10 cellular contexts compared by ENCODE assay signal in genomic region chr17:41153861-41154260, GRCh38. TPM values are rescaled to one million over a fixed set of nuclear protein-coding genes. Genes with fewer than 3 reads are reported as not detected.
DNase-seq lines count a peak whose midpoint lies in the region; ATAC-seq, FAIRE-seq and TF ChIP-seq lines count a peak whose summit lies in the region.
"Not testable (repeated sequence)": the region's sequence is repeated elsewhere in the genome, so short reads cannot be mapped to it uniquely, and the experiment has no call there.
"Had no signal": no experiment of that assay in that cellular context is flagged by ENCODE, and none has a peak within 500 bp of the region (broad histone marks: within the 10 kb centered on the region; RNA-seq: fewer than 3 reads in every experiment).

No MANE protein-coding gene starts in this region.

- not testable (repeated sequence) for H3K9me3 Mint-ChIP-seq in mesothelial cell of epicardium

- WGBS in K562 (ENCODE audit: insufficient coverage, low coverage, missing lambda C conversion rate), result 0% methylated on average over 2 of the region's 2 CpGs
- 15% methylated on average over 2 of the region's 2 CpGs for WGBS in hepatocyte (ENCODE audit: low lambda C conversion rate, missing lambda C conversion rate)
- WGBS in smooth muscle cell (ENCODE audit: low lambda C conversion rate), result 7% methylated on average over 2 of the region's 2 CpGs

- not testable (repeated sequence) for H3K27me3 Mint-ChIP-seq in mesothelial cell of epicardium (ENCODE audit: low read depth)

- not testable (repeated sequence) for H3K79me2 ChIP-seq in K562 (ENCODE audit: control insufficient read depth, insufficient read depth, low read length); hepatocyte; smooth muscle cell (ENCODE audit: low read depth)

- not testable (repeated sequence) for H3K9me2 ChIP-seq in hepatocyte (replicated peaks; ENCODE audit: insufficient read depth)

- H3K27ac ChIP-seq in SK-N-MC, result peak overlapping the region; percentile 100
- H3K27ac ChIP-seq in K562 (ENCODE audit: extremely low read depth, low read depth, low read length); hepatocyte; smooth muscle cell (ENCODE audit: low read depth): not testable (repeated sequence)

- H3F3A ChIP-seq in smooth muscle cell (ENCODE audit: low read depth), result not testable (repeated sequence)

- intact Hi-C loops in K562 (cut with micrococcal nuclease), result not testable (repeated sequence)

- CTCF ChIA-PET in K562 (lab: Yijun Ruan, JAX; ENCODE audit: low intra/inter-chr PET ratio), result not testable (repeated sequence)

- peak; percentile 11 for FAIRE-seq in K562 (lab: Jason Lieb, UNC)

- H3K27me3 ChIP-seq in K562 (ENCODE audit: control insufficient read depth in 2 of 2, insufficient read depth in 2 of 2, low read length in 2 of 2); hepatocyte; smooth muscle cell (ENCODE audit: low read depth): not testable (repeated sequence)

- not testable (repeated sequence) for ATAC-seq in K562

- not testable (repeated sequence) for TF ChIP-seq RAD21 in K562 (CRISPR knock-in tag; conservative IDR thresholded peaks at IDR 0.05 in 1 of 2, IDR thresholded peaks at IDR 0.05 in 1 of 2)

- H3K4me1 Mint-ChIP-seq in mesothelial cell of epicardium, result peaks cover 17% of the 10 kb centered on the region

- H3K36me3 Mint-ChIP-seq in mesothelial cell of epicardium, result not testable (repeated sequence)

- H3K9me1 ChIP-seq in K562 (ENCODE audit: control insufficient read depth, insufficient read depth, low read length), result not testable (repeated sequence)

- H3K27ac Mint-ChIP-seq in mesothelial cell of epicardium, result peak overlapping the region; percentile 78

- H3K9ac ChIP-seq in SK-N-MC (ENCODE audit: insufficient read length), result peak overlapping the region; percentile 58
- H3K9ac ChIP-seq in K562 (ENCODE audit: insufficient read depth in 1 of 2, low read depth in 2 of 2, low read length in 2 of 2); smooth muscle cell (ENCODE audit: low read depth): not testable (repeated sequence)

- DNase-seq in CMK (ENCODE audit: low read depth) (peak; percentile 30), NCI-H2227 treated with DMSO at 0.1 percent for 48 hours (lab: John Stamatoyannopoulos, UW) (peak; percentile 38), SK-N-MC (ENCODE audit: low read depth, low spot score) (peak; percentile 60), K562 (ENCODE audit: extremely low read depth in 1 of 4, low spot score in 3 of 4) (peak in 1 of 4 experiments; percentile 11), hepatocyte (ENCODE audit: low spot score) (peak; percentile 11)
- DNase-seq in mesothelial cell of epicardium (ENCODE audit: low spot score in 2 of 2, unreplicated experiment in 2 of 2); smooth muscle cell (lab: John Stamatoyannopoulos, UW; ENCODE audit: unreplicated experiment): not testable (repeated sequence)

- peak overlapping the region; percentile 19; the same call in 1 of the 2 replicates for H3K4me3 ChIP-seq in SK-N-MC
- H3K4me3 ChIP-seq in K562, hepatocyte, smooth muscle cell: not testable (repeated sequence)

- in situ Hi-C loops in K562 (cut with MboI), result not testable (repeated sequence)

- not testable (repeated sequence) for H3K36me3 ChIP-seq in SK-N-MC (ENCODE audit: insufficient read depth, low read length); K562 (ENCODE audit: control insufficient read depth, insufficient read depth, low read length); hepatocyte (replicated peaks; ENCODE audit: insufficient read depth, low read depth); smooth muscle cell (ENCODE audit: low read depth)

- H3K4me3 Mint-ChIP-seq in mesothelial cell of epicardium, result not testable (repeated sequence)

- TF ChIP-seq CTCF in K562 (IDR thresholded peaks at IDR 0.05 in 2 of 3, conservative IDR thresholded peaks at IDR 0.05 in 1 of 3; ENCODE audit: insufficient read depth in 2 of 3, low read depth in 1 of 3, low read length in 3 of 3); hepatocyte (IDR thresholded peaks at IDR 0.05; ENCODE audit: poor library complexity); mesothelial cell of epicardium (IDR thresholded peaks at IDR 0.05; ENCODE audit: unreplicated experiment); smooth muscle cell (IDR thresholded peaks at IDR 0.05; ENCODE audit: borderline replicate concordance, insufficient read depth, poor library complexity, severe bottlenecking): not testable (repeated sequence)

- POLR2A ChIA-PET in K562 (lab: Yijun Ruan, JAX), result not testable (repeated sequence)

- H2AFZ ChIP-seq in K562 (ENCODE audit: low read depth, low read length); hepatocyte: not testable (repeated sequence)
- peak overlapping the region; percentile 26 for H2AFZ ChIP-seq in smooth muscle cell (ENCODE audit: low read depth)

- not testable (repeated sequence) for H3K4me2 ChIP-seq in K562 (ENCODE audit: insufficient read depth, low read length); hepatocyte; smooth muscle cell

- not testable (repeated sequence) for TF ChIP-seq EP300 in K562 (IDR thresholded peaks at IDR 0.05; ENCODE audit: low read length)

- not testable (repeated sequence) for H4K20me1 ChIP-seq in K562 (replicated peaks; ENCODE audit: control insufficient read depth, insufficient read depth, low read length); hepatocyte (ENCODE audit: insufficient read depth, poor library complexity, severe bottlenecking); smooth muscle cell (ENCODE audit: low read depth)

- not testable (repeated sequence) for BruUV-seq in K562 (replicated peaks; lab: Mats Ljungman, UMichigan)

- not testable (repeated sequence) for H3K9me3 ChIP-seq in SK-N-MC (ENCODE audit: low read depth, low read length); K562 (replicated peaks; ENCODE audit: control insufficient read depth, insufficient read depth, low read depth, low read length); hepatocyte (ENCODE audit: low read depth); smooth muscle cell (replicated peaks; ENCODE audit: low read depth)

- not testable (repeated sequence) for TF ChIP-seq POLR2A in K562 (conservative IDR thresholded peaks at IDR 0.05)

- not testable (repeated sequence) for H3K4me1 ChIP-seq in K562 (replicated peaks in 1 of 2; ENCODE audit: control insufficient read depth in 2 of 2, insufficient read depth in 2 of 2, low read length in 2 of 2); hepatocyte (ENCODE audit: insufficient read depth); smooth muscle cell (ENCODE audit: low read depth)

RNA-seq across cellular contexts. Expression of gene KRTAP4-5, which starts 4.2 kb away (rescaled TPM):
- total RNA-seq in K562 (2011; cell fraction: chromatin; rRNA removed; ENCODE audit: low replicate concordance), result not detected in 2 replicates
- total RNA-seq in K562 (2011; cell fraction: nucleolus; rRNA removed), result not detected in 2 replicates
- not detected in 2 replicates for total RNA-seq in K562 (2011; cell fraction: nucleoplasm; rRNA removed)
- not detected in 2 replicates for total RNA-seq in K562 (2014; rRNA removed)
- not detected in 2 replicates for total RNA-seq in K562 (2014; rRNA removed; fragmentation: Illumina TruSeq; extraction: Trizol)
- total RNA-seq in K562 (2015; rRNA removed; fragmentation: Illumina TruSeq; extraction: Trizol), result not detected in 2 replicates
- not detected in 2 replicates for total RNA-seq in K562 (2021)
- not detected in 2 replicates for polyA plus RNA-seq in K562 (2011; rRNA removed)
- polyA plus RNA-seq in K562 (2011; cell fraction: cytosol; rRNA removed), result not detected in 2 replicates
- polyA plus RNA-seq in K562 (2011; cell fraction: nucleus; rRNA removed), result not detected in 2 replicates
- not detected in 2 replicates for polyA plus RNA-seq in K562 (2012)
- polyA plus RNA-seq in K562 (2014; fragmentation: Illumina TruSeq; extraction: Trizol), result not detected in 2 replicates
- polyA plus RNA-seq in K562 (2014; fragmentation: Nextera tagmentation; extraction: Ambion mirVana), result not detected
- polyA plus RNA-seq in K562 (2014; rRNA removed), result not detected in 2 replicates
- polyA minus RNA-seq in K562 (2011; rRNA and poly(A)+ RNA removed), result not detected in 2 replicates
- polyA minus RNA-seq in K562 (2011; cell fraction: cytosol; rRNA and poly(A)+ RNA removed), result not detected in 2 replicates
- not detected in 2 replicates for polyA minus RNA-seq in K562 (2011; cell fraction: nucleus; rRNA and poly(A)+ RNA removed)
- total RNA-seq in hepatocyte, result not detected in 2 replicates
- polyA plus RNA-seq in hepatocyte, result not detected in 2 replicates
- not detected in 3 replicates for total RNA-seq in mesothelial cell of epicardium
- total RNA-seq in smooth muscle cell, result not detected in 2 replicates
- not detected in 2 replicates for polyA plus RNA-seq in smooth muscle cell
- total RNA-seq: CD8-positive, alpha-beta memory T cell; H9 had no signal
- polyA plus RNA-seq: AG04450; CD8-positive, alpha-beta memory T cell had no signal

RNA-seq across cellular contexts. Expression of gene KRTAP4-4, which starts 6.7 kb away (rescaled TPM):
- not detected in 2 replicates for total RNA-seq in K562 (2011; cell fraction: chromatin; rRNA removed; ENCODE audit: low replicate concordance)
- not detected in 2 replicates for total RNA-seq in K562 (2011; cell fraction: nucleolus; rRNA removed)
- total RNA-seq in K562 (2011; cell fraction: nucleoplasm; rRNA removed), result not detected in 2 replicates
- total RNA-seq in K562 (2014; rRNA removed) (not detected in 2 replicates), K562 (2014; rRNA removed; fragmentation: Illumina TruSeq; extraction: Trizol) (not detected in 2 replicates), K562 (2015; rRNA removed; fragmentation: Illumina TruSeq; extraction: Trizol) (not detected in 2 replicates), K562 (2021) (not detected in 2 replicates), hepatocyte (not detected in 2 replicates), mesothelial cell of epicardium (not detected in 3 replicates), smooth muscle cell (not detected in 2 replicates)
- polyA plus RNA-seq in K562 (2011; rRNA removed) (not detected in 2 replicates), K562 (2014; fragmentation: Illumina TruSeq; extraction: Trizol) (not detected in 2 replicates), K562 (2014; fragmentation: Nextera tagmentation; extraction: Ambion mirVana) (not detected), K562 (2014; rRNA removed) (not detected in 2 replicates), hepatocyte (not detected in 2 replicates), smooth muscle cell (not detected in 2 replicates)
- polyA plus RNA-seq in K562 (2011; cell fraction: cytosol; rRNA removed), result not detected in 2 replicates
- polyA plus RNA-seq in K562 (2011; cell fraction: nucleus; rRNA removed), result not detected in 2 replicates
- polyA plus RNA-seq in K562 (2012), result not detected in 2 replicates
- not detected in 2 replicates for polyA minus RNA-seq in K562 (2011; rRNA and poly(A)+ RNA removed)
- not detected in 2 replicates for polyA minus RNA-seq in K562 (2011; cell fraction: cytosol; rRNA and poly(A)+ RNA removed)
- polyA minus RNA-seq in K562 (2011; cell fraction: nucleus; rRNA and poly(A)+ RNA removed), result not detected in 2 replicates
- total RNA-seq: CD8-positive, alpha-beta memory T cell; H9 had no signal
- polyA plus RNA-seq: AG04450; CD8-positive, alpha-beta memory T cell had no signal

RNA-seq across cellular contexts. Expression of gene KRTAP4-6, which starts 13.5 kb away (rescaled TPM):
- total RNA-seq in K562 (2011; cell fraction: chromatin; rRNA removed; ENCODE audit: low replicate concordance), result not detected in 2 replicates
- total RNA-seq in K562 (2011; cell fraction: nucleolus; rRNA removed), result not detected in 2 replicates
- total RNA-seq in K562 (2011; cell fraction: nucleoplasm; rRNA removed), result not detected in 2 replicates
- not detected in 2 replicates for total RNA-seq in K562 (2014; rRNA removed)
- not detected in 2 replicates for total RNA-seq in K562 (2014; rRNA removed; fragmentation: Illumina TruSeq; extraction: Trizol)
- total RNA-seq in K562 (2015; rRNA removed; fragmentation: Illumina TruSeq; extraction: Trizol), result not detected in 2 replicates
- not detected in 2 replicates for total RNA-seq in K562 (2021)
- not detected in 2 replicates for polyA plus RNA-seq in K562 (2011; rRNA removed)
- not detected in 2 replicates for polyA plus RNA-seq in K562 (2011; cell fraction: cytosol; rRNA removed)
- not detected in 2 replicates for polyA plus RNA-seq in K562 (2011; cell fraction: nucleus; rRNA removed)
- polyA plus RNA-seq in K562 (2012), result not detected in 2 replicates
- polyA plus RNA-seq in K562 (2014; fragmentation: Illumina TruSeq; extraction: Trizol), result not detected in 2 replicates
- polyA plus RNA-seq in K562 (2014; fragmentation: Nextera tagmentation; extraction: Ambion mirVana), result not detected
- not detected in 2 replicates for polyA plus RNA-seq in K562 (2014; rRNA removed)
- polyA minus RNA-seq in K562 (2011; rRNA and poly(A)+ RNA removed), result not detected in 2 replicates
- not detected in 2 replicates for polyA minus RNA-seq in K562 (2011; cell fraction: cytosol; rRNA and poly(A)+ RNA removed)
- polyA minus RNA-seq in K562 (2011; cell fraction: nucleus; rRNA and poly(A)+ RNA removed), result not detected in 2 replicates
- total RNA-seq in hepatocyte, result not detected in 2 replicates
- polyA plus RNA-seq in hepatocyte, result not detected in 2 replicates
- not detected in 3 replicates for total RNA-seq in mesothelial cell of epicardium
- total RNA-seq in smooth muscle cell, result not detected in 2 replicates
- polyA plus RNA-seq in smooth muscle cell, result not detected in 2 replicates
- total RNA-seq: CD8-positive, alpha-beta memory T cell; H9 had no signal
- polyA plus RNA-seq: AG04450 had no signal

RNA-seq across cellular contexts. Expression of gene KRTAP4-3, which starts 14.2 kb away (rescaled TPM):
- total RNA-seq in K562 (2011; cell fraction: chromatin; rRNA removed; ENCODE audit: low replicate concordance), result not detected in 2 replicates
- total RNA-seq in K562 (2011; cell fraction: nucleolus; rRNA removed), result not detected in 2 replicates
- total RNA-seq in K562 (2011; cell fraction: nucleoplasm; rRNA removed), result not detected in 2 replicates
- total RNA-seq in K562 (2014; rRNA removed) (not detected in 2 replicates), K562 (2014; rRNA removed; fragmentation: Illumina TruSeq; extraction: Trizol) (not detected in 2 replicates), K562 (2015; rRNA removed; fragmentation: Illumina TruSeq; extraction: Trizol) (not detected in 2 replicates), K562 (2021) (not detected in 2 replicates), hepatocyte (not detected in 2 replicates), mesothelial cell of epicardium (not detected in 3 replicates), smooth muscle cell (not detected in 2 replicates)
- polyA plus RNA-seq in K562 (2011; rRNA removed) (not detected in 2 replicates), K562 (2014; fragmentation: Illumina TruSeq; extraction: Trizol) (not detected in 2 replicates), K562 (2014; fragmentation: Nextera tagmentation; extraction: Ambion mirVana) (not detected), K562 (2014; rRNA removed) (not detected in 2 replicates), hepatocyte (not detected in 2 replicates), smooth muscle cell (not detected in 2 replicates)
- polyA plus RNA-seq in K562 (2011; cell fraction: cytosol; rRNA removed), result not detected in 2 replicates
- polyA plus RNA-seq in K562 (2011; cell fraction: nucleus; rRNA removed), result not detected in 2 replicates
- not detected in 2 replicates for polyA plus RNA-seq in K562 (2012)
- not detected in 2 replicates for polyA minus RNA-seq in K562 (2011; rRNA and poly(A)+ RNA removed)
- not detected in 2 replicates for polyA minus RNA-seq in K562 (2011; cell fraction: cytosol; rRNA and poly(A)+ RNA removed)
- not detected in 2 replicates for polyA minus RNA-seq in K562 (2011; cell fraction: nucleus; rRNA and poly(A)+ RNA removed)
- total RNA-seq: CD8-positive, alpha-beta memory T cell; H9 had no signal
- polyA plus RNA-seq: AG04450; CD8-positive, alpha-beta memory T cell had no signal

RNA-seq across cellular contexts. Expression of gene KRTAP4-2, which starts 24.2 kb away (rescaled TPM):
- total RNA-seq in K562 (2011; cell fraction: chromatin; rRNA removed; ENCODE audit: low replicate concordance), result not detected in 2 replicates
- not detected in 2 replicates for total RNA-seq in K562 (2011; cell fraction: nucleolus; rRNA removed)
- not detected in 2 replicates for total RNA-seq in K562 (2011; cell fraction: nucleoplasm; rRNA removed)
- not detected in 2 replicates for total RNA-seq in K562 (2014; rRNA removed)
- not detected in 2 replicates for total RNA-seq in K562 (2014; rRNA removed; fragmentation: Illumina TruSeq; extraction: Trizol)
- total RNA-seq in K562 (2015; rRNA removed; fragmentation: Illumina TruSeq; extraction: Trizol), result not detected in 2 replicates
- not detected in 2 replicates for total RNA-seq in K562 (2021)
- not detected in 2 replicates for polyA plus RNA-seq in K562 (2011; rRNA removed)
- not detected in 2 replicates for polyA plus RNA-seq in K562 (2011; cell fraction: cytosol; rRNA removed)
- polyA plus RNA-seq in K562 (2011; cell fraction: nucleus; rRNA removed), result not detected in 2 replicates
- not detected in 2 replicates for polyA plus RNA-seq in K562 (2012)
- polyA plus RNA-seq in K562 (2014; fragmentation: Illumina TruSeq; extraction: Trizol), result not detected in 2 replicates
- not detected for polyA plus RNA-seq in K562 (2014; fragmentation: Nextera tagmentation; extraction: Ambion mirVana)
- polyA plus RNA-seq in K562 (2014; rRNA removed), result not detected in 2 replicates
- polyA minus RNA-seq in K562 (2011; rRNA and poly(A)+ RNA removed), result not detected in 2 replicates
- polyA minus RNA-seq in K562 (2011; cell fraction: cytosol; rRNA and poly(A)+ RNA removed), result not detected in 2 replicates
- not detected in 2 replicates for polyA minus RNA-seq in K562 (2011; cell fraction: nucleus; rRNA and poly(A)+ RNA removed)
- not detected in 2 replicates for total RNA-seq in hepatocyte
- not detected in 2 replicates for polyA plus RNA-seq in hepatocyte
- not detected in 3 replicates for total RNA-seq in mesothelial cell of epicardium
- total RNA-seq in smooth muscle cell, result not detected in 2 replicates
- not detected in 2 replicates for polyA plus RNA-seq in smooth muscle cell
- total RNA-seq: CD8-positive, alpha-beta memory T cell; H9 had no signal
- polyA plus RNA-seq: AG04450; CD8-positive, alpha-beta memory T cell had no signal
